ENCODE assay signal across 25 cellular contexts in the genomic region with DNA sequence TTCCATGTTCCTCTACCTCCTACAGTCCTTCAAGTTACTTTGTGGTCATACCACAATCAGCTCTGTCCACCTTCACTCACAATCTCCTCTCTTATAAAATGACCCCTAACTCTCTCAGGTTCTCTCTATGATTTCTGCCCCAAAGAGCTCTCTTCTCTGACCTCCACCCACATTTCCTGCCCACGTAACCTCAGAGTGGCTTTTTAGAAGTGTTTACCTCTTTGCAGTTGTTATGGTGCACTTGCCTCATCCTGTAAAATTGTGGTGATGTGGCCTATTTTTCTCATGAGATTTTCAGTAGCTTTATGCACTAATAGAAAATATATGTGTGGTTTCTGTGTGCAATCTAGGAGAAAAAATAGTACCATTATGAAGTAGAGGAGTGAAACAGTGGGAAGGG.
DNase-seq lines count a peak whose midpoint lies in the region; ATAC-seq and TF ChIP-seq lines count a peak whose summit lies in the region.
"Had no signal": no experiment of that assay in that cellular context is flagged by ENCODE, and none has a peak within 500 bp of the region (broad histone marks: within the 10 kb centered on the region; RNA-seq: fewer than 3 reads in every experiment).

No MANE protein-coding gene starts in this region.

- peak overlapping the region; percentile 17 for H3K27ac Mint-ChIP-seq in activated naive CD8-positive, alpha-beta T cell treated with anti-CD3 and anti-CD28 coated beads, Interleukin-2, amount 10 ng/mL, durations not matched to agents 7 days and 5 days
- peak overlapping the region; percentile 15 to 47 for H3K27ac Mint-ChIP-seq in natural killer cell treated with Interleukin-12 subunit alpha and Interleukin-12 subunit beta and Interleukin-15 and Interleukin-18, amount 100 ng/mL, for 72 hours
- H3K27ac Mint-ChIP-seq: activated T-helper 1 cell treated with anti-CD3 and anti-CD28 coated beads, Interleukin-12 subunit alpha, Interleukin-12 subunit beta, Interleukin-2, Interleukin-4 antibody, amounts not matched to agents 30 ng/mL and 10 ng/mL and 1 ng/mL, durations not matched to agents 14 hours and 24 hours and 36 hours had no signal

- H4K20me1 ChIP-seq in KMS-11 (ENCODE audit: insufficient read depth), result no peaks in the 10 kb centered on the region

- POLR2A ChIA-PET in activated naive CD8-positive, alpha-beta T cell treated with anti-CD3 and anti-CD28 coated beads, Interleukin-2, amount 10 ng/mL, durations not matched to agents 7 days and 5 days (lab: Charles Lee), result no interaction called here

- no peak overlapping the region for H3K4me3 ChIP-seq in KMS-11 (IDR thresholded peaks at IDR 0.05; ENCODE audit: insufficient read depth, low read depth, low read length)
- H3K4me3 ChIP-seq: gastrocnemius medialis, K562, left ventricle myocardium inferior, SJCRH30, skin epidermis had no signal

- H3K36me3 Mint-ChIP-seq in activated naive CD8-positive, alpha-beta T cell treated with anti-CD3 and anti-CD28 coated beads, Interleukin-2, amount 10 ng/mL, durations not matched to agents 7 days and 5 days, result no peaks in the 10 kb centered on the region
- no peaks in the 10 kb centered on the region for H3K36me3 Mint-ChIP-seq in natural killer cell treated with Interleukin-12 subunit alpha and Interleukin-12 subunit beta and Interleukin-15 and Interleukin-18, amount 100 ng/mL, for 72 hours

- H3K4me2 ChIP-seq in KMS-11, result peak overlapping the region; percentile 17; the same call in 1 of the 2 replicates

- no peak for TF ChIP-seq CTCF in KMS-11 (conservative IDR thresholded peaks at IDR 0.05; ENCODE audit: low read depth, low read length)

- no peaks in the 10 kb centered on the region for H3K36me3 ChIP-seq in KMS-11 (ENCODE audit: insufficient read depth)
- H3K36me3 ChIP-seq: BE2C, gastrocnemius medialis, left ventricle myocardium inferior, SJCRH30 had no signal

- peak overlapping the region; percentile 49 for H3K4me3 Mint-ChIP-seq in activated naive CD8-positive, alpha-beta T cell treated with anti-CD3 and anti-CD28 coated beads, Interleukin-2, amount 10 ng/mL, durations not matched to agents 7 days and 5 days
- peak overlapping the region; percentile 67 for H3K4me3 Mint-ChIP-seq in natural killer cell treated with Interleukin-12 subunit alpha and Interleukin-12 subunit beta and Interleukin-15 and Interleukin-18, amount 100 ng/mL, for 72 hours
- H3K4me3 Mint-ChIP-seq: activated T-helper 1 cell treated with anti-CD3 and anti-CD28 coated beads, Interleukin-12 subunit alpha, Interleukin-12 subunit beta, Interleukin-2, Interleukin-4 antibody, amounts not matched to agents 30 ng/mL and 10 ng/mL and 1 ng/mL, durations not matched to agents 14 hours and 24 hours and 36 hours had no signal

- no peak overlapping the region for H3K9ac ChIP-seq in KMS-11
- H3K9ac ChIP-seq: parathyroid adenoma had no signal

- no peaks in the 10 kb centered on the region for H3K79me2 ChIP-seq in KMS-11 (ENCODE audit: insufficient read depth, low read depth)
- H3K79me2 ChIP-seq: parathyroid adenoma had no signal

- DNase-seq in DMS53 (lab: John Stamatoyannopoulos, UW), result peak; percentile 7
- no peak for DNase-seq in DMS53 treated with DMSO at 0.1 percent for 48 hours (lab: John Stamatoyannopoulos, UW; ENCODE audit: unreplicated experiment)
- peak; percentile 32 for DNase-seq in activated naive CD8-positive, alpha-beta T cell treated with anti-CD3 and anti-CD28 coated beads, Interleukin-2, amount 10 ng/mL, durations not matched to agents 7 days and 5 days
- DNase-seq in natural killer cell treated with Interleukin-12 subunit alpha and Interleukin-12 subunit beta and Interleukin-15 and Interleukin-18, amount 100 ng/mL, for 72 hours (ENCODE audit: low spot score), result no peak
- no peak for DNase-seq in NCI-H146 treated with DMSO at 0.1 percent for 48 hours (lab: John Stamatoyannopoulos, UW; ENCODE audit: unreplicated experiment)
- no peak for DNase-seq in cerebellar nuclear complex (lab: John Stamatoyannopoulos, UW)
- no peak for DNase-seq in GM19238 (ENCODE audit: insufficient read length, low spot score)
- DNase-seq: activated CD4-positive, CD25-positive, alpha-beta regulatory T cell treated with anti-CD3 and anti-CD28 coated beads, Interleukin-2, amount 50 U/mL, for 72 hours; BE2C; DMS153; erythroblast; gastrocnemius medialis; left ventricle myocardium inferior; NCI-H1048; NCI-H2107; NCI-H526; OCI-M1; T1000 had no signal

- H2AFZ ChIP-seq in KMS-11 (ENCODE audit: low read depth), result peak overlapping the region; percentile 7; the same call in 1 of the 2 replicates
- H2AFZ ChIP-seq: parathyroid adenoma had no signal

- peak overlapping the region; percentile 13; the same call in 1 of the 2 replicates for H3K27ac ChIP-seq in KMS-11
- H3K27ac ChIP-seq: 22Rv1, gastrocnemius medialis, left ventricle myocardium inferior, parathyroid adenoma, SJCRH30, skin epidermis had no signal

- H3K9me3 Mint-ChIP-seq in activated naive CD8-positive, alpha-beta T cell treated with anti-CD3 and anti-CD28 coated beads, Interleukin-2, amount 10 ng/mL, durations not matched to agents 7 days and 5 days, result peaks cover 5% of the 10 kb centered on the region
- peaks cover 3% of the 10 kb centered on the region for H3K9me3 Mint-ChIP-seq in natural killer cell treated with Interleukin-12 subunit alpha and Interleukin-12 subunit beta and Interleukin-15 and Interleukin-18, amount 100 ng/mL, for 72 hours

- H3K27me3 Mint-ChIP-seq in activated naive CD8-positive, alpha-beta T cell treated with anti-CD3 and anti-CD28 coated beads, Interleukin-2, amount 10 ng/mL, durations not matched to agents 7 days and 5 days, result peaks cover 2% of the 10 kb centered on the region
- no peaks in the 10 kb centered on the region for H3K27me3 Mint-ChIP-seq in natural killer cell treated with Interleukin-12 subunit alpha and Interleukin-12 subunit beta and Interleukin-15 and Interleukin-18, amount 100 ng/mL, for 72 hours

- peaks cover 19% of the 10 kb centered on the region for H3K4me1 ChIP-seq in KMS-11 (ENCODE audit: low read depth, poor library complexity, severe bottlenecking)
- H3K4me1 ChIP-seq: BE2C, gastrocnemius medialis, left ventricle myocardium inferior, parathyroid adenoma had no signal

- H3K27me3 ChIP-seq in KMS-11 (ENCODE audit: insufficient read depth, low read depth), result no peaks in the 10 kb centered on the region
- H3K27me3 ChIP-seq: BE2C, gastrocnemius medialis, SJCRH30 had no signal

- peak; percentile 73 for ATAC-seq in activated naive CD8-positive, alpha-beta T cell treated with anti-CD3 and anti-CD28 coated beads, Interleukin-2, amount 10 ng/mL, durations not matched to agents 7 days and 5 days (ENCODE audit: low read depth)
- peak; percentile 66 to 71 for ATAC-seq in natural killer cell treated with Interleukin-12 subunit alpha and Interleukin-12 subunit beta and Interleukin-15 and Interleukin-18, amount 100 ng/mL, for 72 hours
- ATAC-seq: gastrocnemius medialis, K562 had no signal

- H3K4me1 Mint-ChIP-seq in activated naive CD8-positive, alpha-beta T cell treated with anti-CD3 and anti-CD28 coated beads, Interleukin-2, amount 10 ng/mL, durations not matched to agents 7 days and 5 days, result peaks cover 11% of the 10 kb centered on the region
- H3K4me1 Mint-ChIP-seq in natural killer cell treated with Interleukin-12 subunit alpha and Interleukin-12 subunit beta and Interleukin-15 and Interleukin-18, amount 100 ng/mL, for 72 hours (ENCODE audit: low read depth in 2 of 2), result peaks cover 13 to 22% of the 10 kb centered on the region in 2 donors

Comparison
In these comparisons a context has a peak if more than half of its experiments do, and no peak if none do; other contexts are left out.
1. DNase-seq: peak in DMS53 (single experiment) and activated naive CD8-positive, alpha-beta T cell treated with anti-CD3 and anti-CD28 coated beads, Interleukin-2, amount 10 ng/mL, durations not matched to agents 7 days and 5 days (single experiment); none in DMS53 treated with DMSO at 0.1 percent for 48 hours (single experiment), natural killer cell treated with Interleukin-12 subunit alpha and Interleukin-12 subunit beta and Interleukin-15 and Interleukin-18, amount 100 ng/mL, for 72 hours (single experiment), NCI-H146 treated with DMSO at 0.1 percent for 48 hours (single experiment), cerebellar nuclear complex (0 of 2) and GM19238 (single experiment).